Comparison of ENCODE assay signal across 9 cellular contexts in the genomic region with DNA sequence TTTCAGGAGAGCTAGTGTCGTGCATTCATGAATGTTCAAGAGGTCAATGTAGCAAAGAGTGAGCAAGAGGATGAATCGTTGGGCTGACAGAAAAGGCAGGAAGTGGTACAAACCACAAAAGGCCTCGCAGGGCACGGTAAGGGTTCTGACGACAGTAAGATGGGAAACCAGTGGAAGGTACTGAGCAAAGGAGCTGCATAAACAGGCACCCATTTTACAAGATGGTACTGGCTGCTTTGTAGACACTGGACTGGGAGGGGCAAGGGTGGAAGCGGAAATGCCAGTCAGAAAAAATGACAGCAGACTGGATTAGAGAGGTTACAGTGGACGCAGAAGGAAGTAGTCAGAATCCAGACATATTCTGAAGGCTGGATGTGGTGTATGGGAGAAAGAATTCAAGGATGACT.
DNase-seq lines count a peak whose midpoint lies in the region; ATAC-seq and TF ChIP-seq lines count a peak whose summit lies in the region.
"Had no signal": no experiment of that assay in that cellular context is flagged by ENCODE, and none has a peak within 500 bp of the region (broad histone marks: within the 10 kb centered on the region; RNA-seq: fewer than 3 reads in every experiment).

No MANE protein-coding gene starts in this region.

- CTCF ChIA-PET in A673 (lab: Charles Lee): no interaction called here

- intact Hi-C loops in A673 (cut with micrococcal nuclease; ENCODE audit: unreplicated experiment): no loop called here
- intact Hi-C loops in activated T-helper 1 cell treated with anti-CD3 and anti-CD28 coated beads, Interleukin-12 subunit alpha, Interleukin-12 subunit beta, Interleukin-2, Interleukin-4 antibody, amounts not matched to agents 30 ng/mL and 10 ng/mL and 1 ng/mL, durations not matched to agents 14 hours and 24 hours and 36 hours (cut with micrococcal nuclease): loop anchor here (1.0 to 5.0 kb wide), 4 partner anchors 11 to 146 kb away; a partner anchor contains a TSS

- peaks cover 4% of the 10 kb centered on the region for H3K9me3 Mint-ChIP-seq in activated T-helper 1 cell treated with anti-CD3 and anti-CD28 coated beads, Interleukin-12 subunit alpha, Interleukin-12 subunit beta, Interleukin-2, Interleukin-4 antibody, amounts not matched to agents 30 ng/mL and 10 ng/mL and 1 ng/mL, durations not matched to agents 14 hours and 24 hours and 36 hours

- no TSS peak for BruUV-seq in A673 (replicated peaks; lab: Mats Ljungman, UMichigan)

- H3K36me3 ChIP-seq in A673 (ENCODE audit: insufficient read depth, low read length, poor library complexity, severe bottlenecking): no peaks in the 10 kb centered on the region
- H3K36me3 ChIP-seq: pancreas had no signal

- ATAC-seq in GM18873 (IDR thresholded peaks at IDR 0.05; ENCODE audit: low FRiP score, unreplicated experiment): peak; percentile 95
- ATAC-seq in HG03097 (IDR thresholded peaks at IDR 0.05; ENCODE audit: low FRiP score, unreplicated experiment): peak; percentile 99

- no peaks in the 10 kb centered on the region for H3K9me3 ChIP-seq in A673 (ENCODE audit: low read depth, low read length, poor library complexity, severe bottlenecking)
- H3K9me3 ChIP-seq: pancreas had no signal

- H3K27me3 ChIP-seq in A673 (replicated peaks; ENCODE audit: insufficient read depth, low read depth, low read length, poor library complexity): no peaks in the 10 kb centered on the region
- H3K27me3 ChIP-seq: pancreas had no signal

- H3K27me3 Mint-ChIP-seq in activated T-helper 1 cell treated with anti-CD3 and anti-CD28 coated beads, Interleukin-12 subunit alpha, Interleukin-12 subunit beta, Interleukin-2, Interleukin-4 antibody, amounts not matched to agents 30 ng/mL and 10 ng/mL and 1 ng/mL, durations not matched to agents 14 hours and 24 hours and 36 hours (ENCODE audit: insufficient read depth): no peaks in the 10 kb centered on the region

- peaks cover 85% of the 10 kb centered on the region for H3K4me1 ChIP-seq in A673 (ENCODE audit: insufficient read depth, low read length, poor library complexity, severe bottlenecking)

- DNase-seq in A673 (ENCODE audit: low spot score) (peak; percentile 81), RKO (ENCODE audit: low spot score) (peak; percentile 51), kidney tubule cell (ENCODE audit: low spot score) (peak; percentile 99), NCI-H526 treated with DMSO at 0.1 percent for 48 hours (lab: John Stamatoyannopoulos, UW) (no peak)
- peak; percentile 77 for DNase-seq in activated T-helper 1 cell treated with anti-CD3 and anti-CD28 coated beads, Interleukin-12 subunit alpha, Interleukin-12 subunit beta, Interleukin-2, Interleukin-4 antibody, amounts not matched to agents 30 ng/mL and 10 ng/mL and 1 ng/mL, durations not matched to agents 14 hours and 24 hours and 36 hours (ENCODE audit: low spot score)
- DNase-seq in stimulated activated naive CD4-positive, alpha-beta T cell treated with Interleukin-2 at 50 U/mL for 16 hours (lab: John Stamatoyannopoulos, UW): peak; percentile 29
- DNase-seq: pancreas had no signal

- peak overlapping the region; percentile 98 for H3K27ac Mint-ChIP-seq in activated T-helper 1 cell treated with anti-CD3 and anti-CD28 coated beads, Interleukin-12 subunit alpha, Interleukin-12 subunit beta, Interleukin-2, Interleukin-4 antibody, amounts not matched to agents 30 ng/mL and 10 ng/mL and 1 ng/mL, durations not matched to agents 14 hours and 24 hours and 36 hours

- H3K4me3 Mint-ChIP-seq in activated T-helper 1 cell treated with anti-CD3 and anti-CD28 coated beads, Interleukin-12 subunit alpha, Interleukin-12 subunit beta, Interleukin-2, Interleukin-4 antibody, amounts not matched to agents 30 ng/mL and 10 ng/mL and 1 ng/mL, durations not matched to agents 14 hours and 24 hours and 36 hours: peak overlapping the region; percentile 56

- POLR2A ChIA-PET in A673 (lab: Charles Lee; ENCODE audit: low non-redundant PET): no interaction called here

- no peak overlapping the region for H3K4me3 ChIP-seq in A673 (ENCODE audit: low read depth, low read length, poor library complexity, severe bottlenecking)
- H3K4me3 ChIP-seq: pancreas had no signal

- peak overlapping the region; percentile 74 for H3K27ac ChIP-seq in A673 (ENCODE audit: low read depth, low read length, poor library complexity, severe bottlenecking)
- H3K27ac ChIP-seq: pancreas had no signal

- no peak for TF ChIP-seq CTCF in A673 (conservative IDR thresholded peaks at IDR 0.05; ENCODE audit: low read depth, low read length)

- peaks cover 53% of the 10 kb centered on the region for H3K4me1 Mint-ChIP-seq in activated T-helper 1 cell treated with anti-CD3 and anti-CD28 coated beads, Interleukin-12 subunit alpha, Interleukin-12 subunit beta, Interleukin-2, Interleukin-4 antibody, amounts not matched to agents 30 ng/mL and 10 ng/mL and 1 ng/mL, durations not matched to agents 14 hours and 24 hours and 36 hours (ENCODE audit: low read depth)

- peaks cover 13% of the 10 kb centered on the region for H3K36me3 Mint-ChIP-seq in activated T-helper 1 cell treated with anti-CD3 and anti-CD28 coated beads, Interleukin-12 subunit alpha, Interleukin-12 subunit beta, Interleukin-2, Interleukin-4 antibody, amounts not matched to agents 30 ng/mL and 10 ng/mL and 1 ng/mL, durations not matched to agents 14 hours and 24 hours and 36 hours (ENCODE audit: low read depth)
